Comparison of ENCODE assay signal across 9 cellular contexts in the genomic region with DNA sequence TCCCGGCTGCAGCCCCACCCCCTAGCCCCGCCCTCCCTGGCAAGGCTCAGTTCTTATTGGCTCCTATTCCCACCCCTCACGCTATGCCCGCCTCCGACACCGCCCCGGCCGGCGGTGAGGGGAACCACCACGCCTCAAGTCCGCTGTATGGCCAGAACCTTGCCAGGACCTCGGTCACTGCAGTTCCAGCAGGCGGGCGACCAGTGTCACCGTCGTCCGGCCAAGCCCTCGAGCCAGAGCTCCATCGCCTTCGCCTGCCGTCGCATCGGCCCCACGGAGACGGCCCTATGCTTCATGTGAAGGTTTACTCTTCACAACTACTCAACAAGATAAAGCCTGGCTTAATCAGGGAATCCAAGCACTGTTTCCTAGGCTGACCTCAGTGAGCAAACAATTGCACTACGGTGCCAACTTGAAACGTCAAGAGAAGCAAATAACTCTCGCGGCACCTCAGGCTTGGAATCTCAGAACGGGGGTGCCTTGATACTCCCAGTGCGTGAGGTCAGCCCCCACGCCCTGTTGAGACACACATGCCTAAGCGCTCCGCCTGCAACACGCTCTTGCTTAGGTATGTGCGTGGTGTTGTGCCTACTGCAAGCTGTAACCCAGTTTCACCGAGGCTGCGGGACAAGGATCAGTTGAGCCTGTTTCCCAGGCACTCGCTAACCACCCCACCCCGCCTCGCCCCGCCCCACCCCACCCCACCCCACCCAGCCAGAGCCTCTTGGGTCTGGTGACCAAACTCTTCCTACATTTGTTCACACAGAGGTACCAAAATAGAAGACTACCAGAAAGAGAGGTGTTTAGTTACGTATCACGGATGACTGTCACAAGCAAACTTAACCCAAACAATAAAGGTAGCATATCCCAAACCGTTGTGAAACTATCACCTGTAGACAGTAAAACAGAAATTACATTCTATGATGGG. TPM values are rescaled to one million over a fixed set of nuclear protein-coding genes. Genes with fewer than 3 reads are reported as not detected.
DNase-seq lines count a peak whose midpoint lies in the region; ATAC-seq and TF ChIP-seq lines count a peak whose summit lies in the region.
"Had no signal": no experiment of that assay in that cellular context is flagged by ENCODE, and none has a peak within 500 bp of the region (broad histone marks: within the 10 kb centered on the region; RNA-seq: fewer than 3 reads in every experiment).

No MANE protein-coding gene starts in this region.

- H3K27ac Mint-ChIP-seq in WTC11: peak overlapping the region; percentile 69; the same call in 1 of the 2 replicates

- TF ChIP-seq CTCF in WTC11 (IDR thresholded peaks at IDR 0.05): no peak

- H3K4me3 Mint-ChIP-seq in WTC11: peak overlapping the region; percentile 83

- peaks cover 7% of the 10 kb centered on the region; the same call in 1 of the 2 replicates for H3K4me1 Mint-ChIP-seq in WTC11

- ATAC-seq in HG02970 (IDR thresholded peaks at IDR 0.05; ENCODE audit: low FRiP score, unreplicated experiment): peak; percentile 97
- ATAC-seq in WTC11: peak; percentile 97

- H3K27me3 Mint-ChIP-seq in WTC11 (ENCODE audit: low read depth): peaks cover 55% of the 10 kb centered on the region

- no peaks in the 10 kb centered on the region for H3K36me3 Mint-ChIP-seq in WTC11

- POLR2A ChIA-PET in WTC11 (lab: Charles Lee): interaction anchor here (0.6 to 1.6 kb wide), 2 partner anchors 46 to 828 kb away, joined by 4 to 7 read pairs; partner anchors contain the start of gene NRAS

- peak; percentile 47 to 57 for DNase-seq in NCI-H2081 (lab: John Stamatoyannopoulos, UW)
- DNase-seq in NCI-H2081 treated with DMSO at 0.1 percent for 48 hours (lab: John Stamatoyannopoulos, UW): no peak
- DNase-seq in NCI-H2171 treated with DMSO at 0.1 percent for 48 hours (lab: John Stamatoyannopoulos, UW): peak; percentile 69
- peak; percentile 96 for DNase-seq in WTC11 (ENCODE audit: low spot score)
- peak; percentile 71 for DNase-seq in central memory CD4-positive, alpha-beta T cell
- peak; percentile 90 for DNase-seq in iris pigment epithelial cell (ENCODE audit: low read depth)
- DNase-seq in smooth muscle cell of the brain vasculature (ENCODE audit: low read depth, low spot score): peak; percentile 64
- DNase-seq: DND-41 had no signal

- CTCF ChIA-PET in WTC11 (lab: Charles Lee): interaction anchor here (0.5 to 1.2 kb wide), 7 partner anchors 9 to 667 kb away, joined by 3 to 4 read pairs (median 3); partner anchors contain the start of genes AMPD1 and BCAS2

- no peaks in the 10 kb centered on the region for H3K9me3 Mint-ChIP-seq in WTC11

TF ChIP-seq in WTC11, 78 proteins besides CTCF, POLR2A, EP300 and RAD21:
- TF ChIP-seq SP1 (CRISPR knock-in tag; conservative IDR thresholded peaks at IDR 0.05) (peak; percentile 45; the same call in 1 of the 2 replicates), NFYB (CRISPR knock-in tag; conservative IDR thresholded peaks at IDR 0.05; ENCODE audit: low read depth) (peak; percentile 49), FOXP1 (CRISPR knock-in tag; IDR thresholded peaks at IDR 0.05; ENCODE audit: borderline replicate concordance) (peak; percentile 24; the same call in 1 of the 2 replicates), MXD4 (CRISPR knock-in tag; IDR thresholded peaks at IDR 0.05; ENCODE audit: borderline replicate concordance) (no peak), ZBTB21 (CRISPR knock-in tag; IDR thresholded peaks at IDR 0.05; ENCODE audit: borderline replicate concordance) (peak; percentile 44; the same call in 1 of the 2 replicates), FOXK1 (CRISPR knock-in tag; IDR thresholded peaks at IDR 0.05) (0 out of 2 replicates have a peak, but pooled peaks have one; percentile 2)

RNA-seq across cellular contexts. Expression of gene DENND2C, which starts 0.5 kb away (rescaled TPM):
- total RNA-seq in WTC11 (2021): 2.6 to 2.9 TPM (median 2.8 TPM) in 3 replicates

RNA-seq across cellular contexts. Expression of gene AMPD1, which starts 25.0 kb away (rescaled TPM):
- total RNA-seq in WTC11 (2021): not detected in 3 replicates

RNA-seq across cellular contexts. Expression of gene NRAS, which starts 46.2 kb away (rescaled TPM):
- 53.5 to 63.4 TPM (median 59.0 TPM) in 3 replicates for total RNA-seq in WTC11 (2021)
